In the genomic region with DNA sequence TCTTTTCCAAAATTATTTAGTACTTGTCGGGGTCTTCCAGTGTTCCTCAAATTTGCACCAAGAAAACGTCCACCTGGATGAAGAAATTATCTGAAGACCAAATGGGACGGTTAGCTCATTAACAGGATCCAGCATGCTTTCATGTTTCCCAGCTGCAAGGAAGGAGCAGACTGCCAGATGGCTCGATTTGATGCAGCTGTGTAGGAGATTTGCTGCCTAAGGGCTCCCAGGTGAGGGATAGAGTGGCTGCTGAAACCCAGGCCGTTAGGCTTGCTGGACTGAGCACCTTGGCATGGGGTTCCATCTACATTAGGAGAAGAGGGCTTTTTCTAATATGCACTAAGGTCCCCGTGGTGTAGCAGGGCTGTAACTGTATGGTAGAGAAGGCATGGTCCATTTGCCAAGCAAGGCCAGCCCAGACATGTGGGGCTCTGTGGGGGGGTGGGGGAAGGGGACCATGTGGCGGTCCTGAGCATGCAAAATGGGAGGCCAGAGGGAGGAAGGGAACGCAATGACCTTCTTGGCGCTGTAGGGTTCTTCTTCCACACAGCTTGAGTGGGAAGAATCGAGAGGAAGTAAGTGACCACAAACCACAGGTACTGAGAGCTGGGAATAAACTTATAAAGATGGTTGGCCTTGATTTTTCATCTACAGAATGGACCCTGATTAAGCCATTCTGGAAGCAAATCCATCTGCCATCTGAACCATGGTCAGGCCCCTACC, we compare ENCODE assay signal across 12 cellular contexts.
"Had no signal": no experiment of that assay in that cellular context is flagged by ENCODE, and none has a peak within 500 bp of the region (broad histone marks: within the 10 kb centered on the region; RNA-seq: fewer than 3 reads in every experiment).

No MANE protein-coding gene starts in this region.

- H3K36me3 Mint-ChIP-seq: activated naive CD4-positive, alpha-beta T cell treated with anti-CD3 and anti-CD28 coated beads, Interleukin-2, amount 50 U/mL, for 72 hours; neural progenitor cell had no signal

- H3K4me1 ChIP-seq: pancreas had no signal

- ATAC-seq: activated naive CD4-positive, alpha-beta T cell treated with anti-CD3 and anti-CD28 coated beads, Interleukin-2, amount 50 U/mL, for 72 hours had no signal

- H3K27ac Mint-ChIP-seq: neural progenitor cell had no signal

- H3K4me3 ChIP-seq: neural progenitor cell, pancreas had no signal

- H3K36me3 ChIP-seq: neural progenitor cell, pancreas had no signal

- DNase-seq: activated CD4-positive, alpha-beta T cell treated with anti-CD3 and anti-CD28 coated beads, Interleukin-2, amount 50 U/mL, for 1 hour; activated CD4-positive, CD25-positive, alpha-beta regulatory T cell; activated effector memory CD4-positive, alpha-beta T cell treated with Interleukin-2 at 50 U/mL for 16 hours; dermis blood vessel endothelial cell; hippocampal formation; kidney glomerular epithelial cell; pancreas; stimulated activated CD4-positive, alpha-beta T cell treated with anti-CD3 and anti-CD28 coated beads, Interleukin-2, amount 100 ng/mL, for 48 hours; stimulated activated naive CD4-positive, alpha-beta T cell treated with Interleukin-2 at 50 U/mL for 16 hours; trophoblast cell had no signal

- H3K27me3 ChIP-seq: neural progenitor cell, pancreas had no signal

- H3K9me3 ChIP-seq: pancreas had no signal

- H3K27ac ChIP-seq: neural progenitor cell, pancreas had no signal

- H3K9me3 Mint-ChIP-seq: activated naive CD4-positive, alpha-beta T cell treated with anti-CD3 and anti-CD28 coated beads, Interleukin-2, amount 50 U/mL, for 72 hours; neural progenitor cell had no signal

- H3K4me3 Mint-ChIP-seq: neural progenitor cell had no signal
